10 cellular contexts compared by ENCODE assay signal in genomic region chr1:47351305-47351704, GRCh38. TPM values are rescaled to one million over a fixed set of nuclear protein-coding genes. Genes with fewer than 3 reads are reported as not detected.
DNase-seq lines count a peak whose midpoint lies in the region; ATAC-seq and TF ChIP-seq lines count a peak whose summit lies in the region.
"Had no signal": no experiment of that assay in that cellular context is flagged by ENCODE, and none has a peak within 500 bp of the region (broad histone marks: within the 10 kb centered on the region; RNA-seq: fewer than 3 reads in every experiment).

No MANE protein-coding gene starts in this region.

- H3K79me2 ChIP-seq in GM23338 (replicated peaks; ENCODE audit: insufficient read depth) (peaks cover 8% of the 10 kb centered on the region; the same call in 1 of the 2 replicates), KMS-11 (ENCODE audit: insufficient read depth, low read depth) (peaks cover 43% of the 10 kb centered on the region; the same call in 1 of the 2 replicates)

- H3K4me2 ChIP-seq in GM23338 (no peak overlapping the region), KMS-11 (peak overlapping the region; percentile 26)

- H3K9me2 ChIP-seq in GM23338 (ENCODE audit: insufficient read depth): no peaks in the 10 kb centered on the region

- ATAC-seq in GM18868 (IDR thresholded peaks at IDR 0.05; ENCODE audit: unreplicated experiment) (peak; percentile 97), GM23338 (no peak)

- 100% methylated on average over 2 of the region's 2 CpGs for WGBS in prostate gland

- H3K9me3 ChIP-seq in prostate gland: no peaks in the 10 kb centered on the region

- H3K4me1 ChIP-seq in GM23338 (ENCODE audit: insufficient read depth) (no peaks in the 10 kb centered on the region), KMS-11 (ENCODE audit: low read depth, poor library complexity, severe bottlenecking) (peaks cover 19% of the 10 kb centered on the region), prostate gland (replicated peaks) (no peaks in the 10 kb centered on the region)

- no peaks in the 10 kb centered on the region for H3K36me3 ChIP-seq in GM23338 (ENCODE audit: insufficient read depth)
- no peaks in the 10 kb centered on the region for H3K36me3 ChIP-seq in KMS-11 (ENCODE audit: insufficient read depth)
- no peaks in the 10 kb centered on the region for H3K36me3 ChIP-seq in prostate gland

- TF ChIP-seq CTCF in GM23338 (conservative IDR thresholded peaks at IDR 0.05; ENCODE audit: low read depth in 2 of 2) (no peak), KMS-11 (conservative IDR thresholded peaks at IDR 0.05; ENCODE audit: low read depth, low read length) (no peak), prostate gland (IDR thresholded peaks at IDR 0.05) (no peak)

- H4K20me1 ChIP-seq in GM23338 (replicated peaks; ENCODE audit: insufficient read depth) (peaks cover 9% of the 10 kb centered on the region), KMS-11 (ENCODE audit: insufficient read depth) (no peaks in the 10 kb centered on the region)

- 0 out of 3 replicates have a peak, but pooled peaks cover 2% of the 10 kb centered on the region for H3K36me3 Mint-ChIP-seq in GM23338 (ENCODE audit: low read depth)

- no peak overlapping the region for H3K4me3 Mint-ChIP-seq in GM23338
- H3K4me3 Mint-ChIP-seq: nephron had no signal

- no peak overlapping the region for H2AFZ ChIP-seq in GM23338
- H2AFZ ChIP-seq in KMS-11 (ENCODE audit: low read depth): no peak overlapping the region

- TF ChIP-seq POLR2A in prostate gland (IDR thresholded peaks at IDR 0.05): no peak

- no peaks in the 10 kb centered on the region for H3K4me1 Mint-ChIP-seq in GM23338

- intact Hi-C loops in prostate gland (cut with DNase I): no loop called here

- DNase-seq in GM23338 (ENCODE audit: low spot score): no peak
- DNase-seq in kidney tubule cell (ENCODE audit: low spot score): peak; percentile 57
- no peak for DNase-seq in glomerular visceral epithelial cell (ENCODE audit: extremely low spot score)
- DNase-seq in prostate gland (ENCODE audit: low spot score): no peak
- DNase-seq in activated effector memory CD4-positive, alpha-beta T cell treated with Interleukin-2 at 50 U/mL for 16 hours: no peak
- no peak for DNase-seq in GF-D8 (lab: John Stamatoyannopoulos, UW)
- DNase-seq: NCI-H2171 had no signal

- no peak overlapping the region; the same call in 1 of the 2 replicates for H3K9ac ChIP-seq in KMS-11

- peak overlapping the region; percentile 80 for H3K27ac Mint-ChIP-seq in GM23338
- H3K27ac Mint-ChIP-seq: nephron had no signal

- peaks cover 5% of the 10 kb centered on the region for H3K27me3 Mint-ChIP-seq in GM23338 (ENCODE audit: insufficient read depth, low read depth, poor library complexity)

- no peak overlapping the region for H3K4me3 ChIP-seq in GM23338
- no peak overlapping the region for H3K4me3 ChIP-seq in KMS-11 (IDR thresholded peaks at IDR 0.05; ENCODE audit: insufficient read depth, low read depth, low read length)
- H3K4me3 ChIP-seq in prostate gland: no peak overlapping the region

- H3F3A ChIP-seq in GM23338 (replicated peaks; ENCODE audit: low read depth): no peaks in the 10 kb centered on the region

- H3K9me3 Mint-ChIP-seq in GM23338: no peaks in the 10 kb centered on the region
- H3K9me3 Mint-ChIP-seq: nephron had no signal

- H3K27me3 ChIP-seq in GM23338 (ENCODE audit: insufficient read depth): no peaks in the 10 kb centered on the region
- no peaks in the 10 kb centered on the region for H3K27me3 ChIP-seq in KMS-11 (ENCODE audit: insufficient read depth, low read depth)
- H3K27me3 ChIP-seq in prostate gland (replicated peaks; ENCODE audit: insufficient read depth): no peaks in the 10 kb centered on the region

- H3K27ac ChIP-seq in GM23338 (ENCODE audit: low read depth) (no peak overlapping the region), KMS-11 (peak overlapping the region; percentile 51), prostate gland (no peak overlapping the region)

TF ChIP-seq in GM23338, 12 proteins besides CTCF, POLR2A, EP300 and RAD21 (continues in another document):
- TF ChIP-seq ZNF114 (CRISPR knock-in tag; IDR thresholded peaks at IDR 0.05) (no peak), POLR2AphosphoS5 (IDR thresholded peaks at IDR 0.05; ENCODE audit: low read depth) (no peak), JUNB (IDR thresholded peaks at IDR 0.05; ENCODE audit: unreplicated experiment) (no peak), STAT1 (IDR thresholded peaks at IDR 0.05; ENCODE audit: unreplicated experiment) (no peak), EZH2phosphoT487 (IDR thresholded peaks at IDR 0.05; ENCODE audit: unreplicated experiment) (no peak), NANOG (IDR thresholded peaks at IDR 0.05; ENCODE audit: borderline replicate concordance) (no peak), CREB1 (CRISPR knock-in tag; IDR thresholded peaks at IDR 0.05; ENCODE audit: low read depth) (no peak), ZNF331 (CRISPR knock-in tag; IDR thresholded peaks at IDR 0.05; ENCODE audit: low read depth) (no peak), EZH2 (IDR thresholded peaks at IDR 0.05; ENCODE audit: low read depth, unreplicated experiment) (no peak)
- TF ChIP-seq, protein P1, sequence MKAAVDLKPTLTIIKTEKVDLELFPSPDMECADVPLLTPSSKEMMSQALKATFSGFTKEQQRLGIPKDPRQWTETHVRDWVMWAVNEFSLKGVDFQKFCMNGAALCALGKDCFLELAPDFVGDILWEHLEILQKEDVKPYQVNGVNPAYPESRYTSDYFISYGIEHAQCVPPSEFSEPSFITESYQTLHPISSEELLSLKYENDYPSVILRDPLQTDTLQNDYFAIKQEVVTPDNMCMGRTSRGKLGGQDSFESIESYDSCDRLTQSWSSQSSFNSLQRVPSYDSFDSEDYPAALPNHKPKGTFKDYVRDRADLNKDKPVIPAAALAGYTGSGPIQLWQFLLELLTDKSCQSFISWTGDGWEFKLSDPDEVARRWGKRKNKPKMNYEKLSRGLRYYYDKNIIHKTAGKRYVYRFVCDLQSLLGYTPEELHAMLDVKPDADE (IDR thresholded peaks at IDR 0.05): no peak
- TF ChIP-seq, protein P2, sequence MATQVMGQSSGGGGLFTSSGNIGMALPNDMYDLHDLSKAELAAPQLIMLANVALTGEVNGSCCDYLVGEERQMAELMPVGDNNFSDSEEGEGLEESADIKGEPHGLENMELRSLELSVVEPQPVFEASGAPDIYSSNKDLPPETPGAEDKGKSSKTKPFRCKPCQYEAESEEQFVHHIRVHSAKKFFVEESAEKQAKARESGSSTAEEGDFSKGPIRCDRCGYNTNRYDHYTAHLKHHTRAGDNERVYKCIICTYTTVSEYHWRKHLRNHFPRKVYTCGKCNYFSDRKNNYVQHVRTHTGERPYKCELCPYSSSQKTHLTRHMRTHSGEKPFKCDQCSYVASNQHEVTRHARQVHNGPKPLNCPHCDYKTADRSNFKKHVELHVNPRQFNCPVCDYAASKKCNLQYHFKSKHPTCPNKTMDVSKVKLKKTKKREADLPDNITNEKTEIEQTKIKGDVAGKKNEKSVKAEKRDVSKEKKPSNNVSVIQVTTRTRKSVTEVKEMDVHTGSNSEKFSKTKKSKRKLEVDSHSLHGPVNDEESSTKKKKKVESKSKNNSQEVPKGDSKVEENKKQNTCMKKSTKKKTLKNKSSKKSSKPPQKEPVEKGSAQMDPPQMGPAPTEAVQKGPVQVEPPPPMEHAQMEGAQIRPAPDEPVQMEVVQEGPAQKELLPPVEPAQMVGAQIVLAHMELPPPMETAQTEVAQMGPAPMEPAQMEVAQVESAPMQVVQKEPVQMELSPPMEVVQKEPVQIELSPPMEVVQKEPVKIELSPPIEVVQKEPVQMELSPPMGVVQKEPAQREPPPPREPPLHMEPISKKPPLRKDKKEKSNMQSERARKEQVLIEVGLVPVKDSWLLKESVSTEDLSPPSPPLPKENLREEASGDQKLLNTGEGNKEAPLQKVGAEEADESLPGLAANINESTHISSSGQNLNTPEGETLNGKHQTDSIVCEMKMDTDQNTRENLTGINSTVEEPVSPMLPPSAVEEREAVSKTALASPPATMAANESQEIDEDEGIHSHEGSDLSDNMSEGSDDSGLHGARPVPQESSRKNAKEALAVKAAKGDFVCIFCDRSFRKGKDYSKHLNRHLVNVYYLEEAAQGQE (IDR thresholded peaks at IDR 0.05; ENCODE audit: unreplicated experiment): no peak

RNA-seq across cellular contexts. Expression of gene CMPK1, which starts 17.7 kb away (rescaled TPM):
- total RNA-seq in GM23338 (2014; rRNA removed; shearing (Covaris generic)): 25.2 and 28.6 TPM in 2 replicates
- 19.0 and 22.8 TPM in 2 replicates for polyA plus RNA-seq in GM23338 (2016; fragmentation: Nextera tagmentation; extraction: Ambion mirVana)
- total RNA-seq in prostate gland: 100 to 1,000 TPM in 1 of 2 donors, 10 to 100 TPM in 1; 54.9 to 152 TPM

RNA-seq across cellular contexts. Expression of gene STIL, which starts 37.4 kb away (rescaled TPM):
- total RNA-seq in GM23338 (2014; rRNA removed; shearing (Covaris generic)): 31.1 and 38.2 TPM in 2 replicates
- polyA plus RNA-seq in GM23338 (2016; fragmentation: Nextera tagmentation; extraction: Ambion mirVana): 15.1 and 15.6 TPM in 2 replicates
- 1 to 10 TPM; 1.5 to 5.9 TPM for total RNA-seq in prostate gland
